Comparison of ENCODE assay signal across 9 cellular contexts in the genomic region with DNA sequence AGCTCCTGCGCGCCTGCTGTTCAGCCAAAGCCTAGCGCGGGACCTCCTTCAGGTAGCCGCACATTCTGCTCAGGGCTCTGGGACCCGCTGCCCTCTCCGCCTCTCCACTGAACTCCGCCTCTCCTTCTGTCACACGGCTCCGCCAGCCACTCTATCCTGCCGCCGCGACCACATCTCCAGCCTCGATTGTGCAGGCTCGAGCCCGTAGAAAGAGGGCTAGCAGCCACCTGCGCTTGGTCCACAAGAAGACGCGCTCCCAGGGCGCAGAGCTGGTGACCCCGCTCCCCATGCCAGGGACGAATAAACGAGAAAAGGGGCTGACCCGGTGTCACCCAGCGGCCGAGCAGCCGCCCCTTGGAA. TPM values are rescaled to one million over a fixed set of nuclear protein-coding genes. Genes with fewer than 3 reads are reported as not detected.
DNase-seq lines count a peak whose midpoint lies in the region; ATAC-seq and TF ChIP-seq lines count a peak whose summit lies in the region.
"Had no signal": no experiment of that assay in that cellular context is flagged by ENCODE, and none has a peak within 500 bp of the region (broad histone marks: within the 10 kb centered on the region; RNA-seq: fewer than 3 reads in every experiment).

No MANE protein-coding gene starts in this region.

- H3K27ac Mint-ChIP-seq in CD14-positive monocyte, result peak overlapping the region in 1 of 7 donors; percentile 27
- H3K27ac Mint-ChIP-seq in IgD-negative memory B cell, result no peak overlapping the region
- H3K27ac Mint-ChIP-seq in central memory CD8-positive, alpha-beta T cell (ENCODE audit: low read depth), result peak overlapping the region; percentile 72
- peak overlapping the region in 2 of 6 donors; percentile 5 to 79 for H3K27ac Mint-ChIP-seq in naive B cell

- no peak for TF ChIP-seq CTCF in CD14-positive monocyte (IDR thresholded peaks at IDR 0.05)

- H3K4me1 Mint-ChIP-seq in CD14-positive monocyte (peaks cover 48% of the 10 kb centered on the region), IgD-negative memory B cell (peaks cover 0 to 8% (median 4%) of the 10 kb centered on the region in 3 donors), naive B cell (peaks cover 14 to 25% (median 23%) of the 10 kb centered on the region in 3 donors)
- peaks cover 26% of the 10 kb centered on the region for H3K4me1 Mint-ChIP-seq in central memory CD8-positive, alpha-beta T cell

- H3K4me3 Mint-ChIP-seq in CD14-positive monocyte (peak overlapping the region; percentile 92 to 94), IgD-negative memory B cell (peak overlapping the region; percentile 85 to 97 (median 92)), naive B cell (peak overlapping the region; percentile 83 to 97 (median 94))
- peak overlapping the region; percentile 88 for H3K4me3 Mint-ChIP-seq in central memory CD8-positive, alpha-beta T cell

- no peak for ATAC-seq in central memory CD8-positive, alpha-beta T cell (replicated peaks; ENCODE audit: extremely low read depth, poor library complexity, severe bottlenecking)
- ATAC-seq in naive B cell (ENCODE audit: low read depth in 2 of 2) (no peak), GM19397 (IDR thresholded peaks at IDR 0.05; ENCODE audit: unreplicated experiment) (no peak)

- H3K9me3 Mint-ChIP-seq in CD14-positive monocyte, result peaks cover 0 to 4% (median 3%) of the 10 kb centered on the region in 7 donors
- no peaks in the 10 kb centered on the region for H3K9me3 Mint-ChIP-seq in IgD-negative memory B cell
- no peaks in the 10 kb centered on the region for H3K9me3 Mint-ChIP-seq in central memory CD8-positive, alpha-beta T cell
- H3K9me3 Mint-ChIP-seq in naive B cell, result peaks cover 0 to 1% (median 0%) of the 10 kb centered on the region in 7 donors

- no peak for DNase-seq in CD14-positive monocyte (ENCODE audit: low spot score)
- DNase-seq in central memory CD8-positive, alpha-beta T cell (ENCODE audit: low spot score in 2 of 2), result no peak
- peak; percentile 21 for DNase-seq in naive B cell
- DNase-seq in NCI-H1930 (lab: John Stamatoyannopoulos, UW), result no peak
- no peak for DNase-seq in GM03348 (ENCODE audit: low spot score)
- no peak for DNase-seq in SIG-M5 treated with dmso at 0.1 percent for 504 hours (lab: John Stamatoyannopoulos, UW; ENCODE audit: unreplicated experiment)
- DNase-seq: NCI-H1048 had no signal

- intact Hi-C loops in CD14-positive monocyte (cut with micrococcal nuclease), result loop anchor here (5.0 kb wide), 2 partner anchors 36 to 46 kb away; no protein-coding TSS in a partner anchor

- H3K27me3 Mint-ChIP-seq in CD14-positive monocyte (ENCODE audit: low read depth in 3 of 3) (peaks cover 30 to 51% (median 34%) of the 10 kb centered on the region in 3 donors), IgD-negative memory B cell (peaks cover 17% of the 10 kb centered on the region), naive B cell (peaks cover 24 to 53% (median 45%) of the 10 kb centered on the region in 3 donors)
- peaks cover 57% of the 10 kb centered on the region for H3K27me3 Mint-ChIP-seq in central memory CD8-positive, alpha-beta T cell

- H3K36me3 Mint-ChIP-seq in CD14-positive monocyte (peaks cover 10 to 14% of the 10 kb centered on the region in 2 donors), IgD-negative memory B cell (no peaks in the 10 kb centered on the region), naive B cell (no peaks in the 10 kb centered on the region)
- H3K36me3 Mint-ChIP-seq in central memory CD8-positive, alpha-beta T cell (ENCODE audit: insufficient read depth), result peaks cover 8% of the 10 kb centered on the region

RNA-seq across cellular contexts. Expression of a gene that starts 1.1 kb away (rescaled TPM):
- polyA plus RNA-seq in CD14-positive monocyte, result 10 to 100 TPM; 15.5 to 16.0 TPM
- 3.1 TPM for polyA plus RNA-seq in IgD-negative memory B cell
- polyA plus RNA-seq in naive B cell (ENCODE audit: low read depth in 6 of 6), result 1 to 10 TPM in 2 of 6 donors, under 1 TPM in 3, not detected in 1; 0.57 to 3.0 (median 0.69) TPM
